Comparison of ENCODE assay signal across 24 cellular contexts in the genomic region with DNA sequence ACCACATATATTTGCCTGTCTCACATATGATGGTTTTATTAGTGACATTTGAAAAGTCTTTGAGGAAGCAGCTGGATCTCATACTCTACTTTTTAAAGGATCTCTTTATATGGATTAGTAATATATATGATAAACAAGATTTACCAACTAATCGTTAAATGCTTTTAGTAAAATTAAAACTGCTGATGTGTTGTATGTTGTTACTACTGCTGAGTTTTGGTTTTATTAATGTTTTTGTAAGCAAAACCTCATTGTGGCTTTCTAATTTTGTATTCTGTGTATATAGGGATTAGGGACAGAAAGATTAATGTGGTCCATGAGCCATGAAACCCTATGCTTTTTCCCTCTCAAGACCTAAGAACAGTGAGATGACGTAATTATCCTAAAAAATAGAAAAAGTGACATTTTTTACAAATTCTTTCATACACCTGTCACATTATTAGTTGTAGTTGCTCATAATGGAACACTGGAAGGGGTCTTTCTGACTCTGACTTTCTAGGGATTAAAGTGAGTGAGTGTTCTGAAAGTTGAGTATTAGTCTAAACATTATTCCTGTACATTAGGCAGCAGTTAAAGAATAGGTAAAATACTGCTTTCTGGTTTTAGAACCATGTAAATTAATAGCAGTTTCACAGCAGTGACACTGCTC.
"Had no signal": no experiment of that assay in that cellular context is flagged by ENCODE, and none has a peak within 500 bp of the region (broad histone marks: within the 10 kb centered on the region; RNA-seq: fewer than 3 reads in every experiment).

No MANE protein-coding gene starts in this region.

- H3K4me3 ChIP-seq: dorsolateral prefrontal cortex, gastrocnemius medialis, left lung, mucosa of descending colon, prostate gland, right atrium auricular region, sigmoid colon, stomach, thyroid gland, vagina had no signal

- H3K9me3 Mint-ChIP-seq: stimulated activated effector memory CD8-positive, alpha-beta T cell treated with anti-CD3 and anti-CD28 coated beads, Interleukin-12 subunit alpha, Interleukin-12 subunit beta, amount 100 ng/mL, for 72 hours had no signal

- H3K4me1 Mint-ChIP-seq: naive B cell; nephron progenitor cell; stimulated activated effector memory CD8-positive, alpha-beta T cell treated with anti-CD3 and anti-CD28 coated beads, Interleukin-12 subunit alpha, Interleukin-12 subunit beta, amount 100 ng/mL, for 72 hours had no signal

- H3K9me3 ChIP-seq: gastrocnemius medialis, left lung, mucosa of descending colon, prostate gland, sigmoid colon, stomach, thyroid gland, vagina had no signal

- H3K36me3 ChIP-seq: prostate gland, thyroid gland had no signal

- FAIRE-seq: kidney had no signal

- H3K27ac Mint-ChIP-seq: mesothelial cell of epicardium; nephron progenitor cell; stimulated activated effector memory CD8-positive, alpha-beta T cell treated with anti-CD3 and anti-CD28 coated beads, Interleukin-12 subunit alpha, Interleukin-12 subunit beta, amount 100 ng/mL, for 72 hours had no signal

- DNase-seq: dorsolateral prefrontal cortex; effector CD4-positive, alpha-beta T cell; foreskin fibroblast; gastrocnemius medialis; head of caudate nucleus; kidney; left lung; mesenchymal stem cell; mucosa of descending colon; naive B cell; nephron progenitor cell; nucleus accumbens; sigmoid colon; stimulated activated CD4-positive, alpha-beta T cell treated with anti-CD3 and anti-CD28 coated beads, Interleukin-2, amount 100 ng/mL, for 24 hours; stimulated activated CD4-positive, alpha-beta T cell treated with anti-CD3 and anti-CD28 coated beads, Interleukin-4, amount 100 ng/mL, for 24 hours; stimulated activated naive CD4-positive, alpha-beta T cell treated with Interleukin-2 at 50 U/mL for 16 hours; stomach; thyroid gland; trophoblast cell had no signal

- H3K27ac ChIP-seq: gastrocnemius medialis, left lung, prostate gland, right atrium auricular region, sigmoid colon, stomach, thyroid gland, vagina had no signal

- ATAC-seq: gastrocnemius medialis; left lung; mucosa of descending colon; stimulated activated effector memory CD8-positive, alpha-beta T cell treated with anti-CD3 and anti-CD28 coated beads, Interleukin-12 subunit alpha, Interleukin-12 subunit beta, amount 100 ng/mL, for 72 hours had no signal

- H3K4me1 ChIP-seq: gastrocnemius medialis, left lung, prostate gland, right atrium auricular region, sigmoid colon, stomach, thyroid gland, vagina had no signal

- H3K27me3 ChIP-seq: dorsolateral prefrontal cortex, gastrocnemius medialis, left lung, right atrium auricular region, sigmoid colon, stomach, thyroid gland, vagina had no signal

- H3K4me3 Mint-ChIP-seq: mesothelial cell of epicardium; naive B cell; nephron progenitor cell; stimulated activated effector memory CD8-positive, alpha-beta T cell treated with anti-CD3 and anti-CD28 coated beads, Interleukin-12 subunit alpha, Interleukin-12 subunit beta, amount 100 ng/mL, for 72 hours had no signal

- H3K27me3 Mint-ChIP-seq: naive B cell had no signal
